In the genomic region with DNA sequence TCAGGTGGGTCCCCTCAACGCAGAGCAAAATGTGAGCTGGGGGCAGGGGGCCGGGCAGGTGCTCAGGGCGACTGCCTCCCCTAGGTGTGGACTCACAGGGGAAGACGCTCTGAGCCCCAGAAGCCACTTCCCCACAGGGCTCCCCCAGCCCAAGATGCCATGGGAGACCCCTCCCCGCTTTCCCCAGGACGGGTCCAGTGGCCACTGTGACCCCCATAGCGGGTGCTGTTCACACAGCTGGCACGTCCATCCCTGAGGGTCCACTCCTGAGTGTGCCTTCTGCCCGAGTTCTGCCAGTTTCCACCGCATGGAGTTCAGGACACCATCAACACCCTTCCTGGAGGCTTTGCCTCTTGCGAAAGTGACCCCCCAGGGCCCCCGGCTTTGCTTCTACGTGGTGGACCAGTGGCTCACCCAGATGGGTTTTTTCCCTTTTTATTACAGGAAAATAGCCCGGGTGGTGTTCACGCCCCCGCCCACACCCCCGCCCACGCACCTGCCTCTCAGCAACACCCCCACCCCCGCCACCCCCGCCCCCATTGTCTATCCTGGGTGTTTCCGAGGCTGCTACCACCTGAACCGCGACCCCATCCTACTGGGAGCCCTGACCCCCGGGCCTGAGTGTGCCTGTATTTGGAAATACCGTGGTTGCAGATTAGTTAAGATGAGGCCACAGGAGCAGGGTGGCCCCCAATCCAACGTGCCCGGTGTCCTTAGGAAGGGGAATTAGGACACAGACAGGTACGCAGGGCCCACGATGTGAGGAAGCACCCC, we compare ENCODE assay signal across 8 cellular contexts. TPM values are rescaled to one million over a fixed set of nuclear protein-coding genes. Genes with fewer than 3 reads are reported as not detected.
DNase-seq lines count a peak whose midpoint lies in the region; ATAC-seq and TF ChIP-seq lines count a peak whose summit lies in the region.

No MANE protein-coding gene starts in this region.

- ATAC-seq in HG02852 (IDR thresholded peaks at IDR 0.05; ENCODE audit: unreplicated experiment) (peak; percentile 3), SK-N-SH treated with all-trans-retinoic acid at 6 μM for 48 hours (no peak)

- peak; percentile 42 for DNase-seq in activated CD4-positive, alpha-beta T cell treated with anti-CD3 and anti-CD28 coated beads, Interleukin-2, amount 50 U/mL, for 1 hour
- peak in 22 of 42 donors; percentile 0 to 36 (median 10) for DNase-seq in head of caudate nucleus
- DNase-seq in stimulated activated CD8-positive, alpha-beta memory T cell treated with anti-CD3 and anti-CD28 coated beads, Interleukin-2, amount 100 ng/mL, for 48 hours (ENCODE audit: low read depth in 2 of 2), result peak; percentile 39 to 61
- DNase-seq in ACHN, result no peak
- DNase-seq in AG08395 (ENCODE audit: low spot score), result no peak
- DNase-seq in cerebellum (ENCODE audit: low spot score), result no peak

- in situ Hi-C loops in ACHN (cut with HindIII; ENCODE audit: low pct_ligation_motif_present, low pct_unique_long_range_greater_than_20kb, low sequenced_read_pairs), result no loop called here

- intact Hi-C loops in head of caudate nucleus (cut with DNase I), result no loop called here

TF ChIP-seq in SK-N-SH treated with all-trans-retinoic acid at 6 μM for 48 hours, 23 proteins besides CTCF, POLR2A, EP300 and RAD21:
- TF ChIP-seq ZFP30 (CRISPR knock-in tag; IDR thresholded peaks at IDR 0.05) (no peak), GLIS3 (CRISPR knock-in tag; IDR thresholded peaks at IDR 0.05) (no peak), ZNF70 (CRISPR knock-in tag; IDR thresholded peaks at IDR 0.05) (no peak), TCF4 (CRISPR knock-in tag; IDR thresholded peaks at IDR 0.05; ENCODE audit: borderline replicate concordance) (no peak)
- TF ChIP-seq, protein P1, sequence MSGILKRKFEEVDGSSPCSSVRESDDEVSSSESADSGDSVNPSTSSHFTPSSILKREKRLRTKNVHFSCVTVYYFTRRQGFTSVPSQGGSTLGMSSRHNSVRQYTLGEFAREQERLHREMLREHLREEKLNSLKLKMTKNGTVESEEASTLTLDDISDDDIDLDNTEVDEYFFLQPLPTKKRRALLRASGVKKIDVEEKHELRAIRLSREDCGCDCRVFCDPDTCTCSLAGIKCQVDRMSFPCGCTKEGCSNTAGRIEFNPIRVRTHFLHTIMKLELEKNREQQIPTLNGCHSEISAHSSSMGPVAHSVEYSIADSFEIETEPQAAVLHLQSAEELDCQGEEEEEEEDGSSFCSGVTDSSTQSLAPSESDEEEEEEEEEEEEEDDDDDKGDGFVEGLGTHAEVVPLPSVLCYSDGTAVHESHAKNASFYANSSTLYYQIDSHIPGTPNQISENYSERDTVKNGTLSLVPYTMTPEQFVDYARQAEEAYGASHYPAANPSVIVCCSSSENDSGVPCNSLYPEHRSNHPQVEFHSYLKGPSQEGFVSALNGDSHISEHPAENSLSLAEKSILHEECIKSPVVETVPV (CRISPR knock-in tag; IDR thresholded peaks at IDR 0.05), result no peak

RNA-seq across cellular contexts. Expression of a gene that starts 32.0 kb away (rescaled TPM):
- total RNA-seq in cerebellum, result 16.2 TPM

RNA-seq across cellular contexts. Expression of a gene that starts 46.2 kb away (rescaled TPM):
- 15.7 TPM for total RNA-seq in cerebellum

RNA-seq across cellular contexts. Expression of a gene that starts 52.8 kb away (rescaled TPM):
- 23.4 TPM for total RNA-seq in cerebellum

Comparison
In these comparisons a context has a peak if more than half of its experiments do, and no peak if none do; other contexts are left out.
1. DNase-seq: peak in activated CD4-positive, alpha-beta T cell treated with anti-CD3 and anti-CD28 coated beads, Interleukin-2, amount 50 U/mL, for 1 hour (single experiment), head of caudate nucleus (22 of 42) and stimulated activated CD8-positive, alpha-beta memory T cell treated with anti-CD3 and anti-CD28 coated beads, Interleukin-2, amount 100 ng/mL, for 48 hours (2 of 2); none in ACHN (single experiment), AG08395 (single experiment) and cerebellum (single experiment).